29 cellular contexts compared by ENCODE assay signal in genomic region chr3:148720873-148721272, GRCh38.
"Had no signal": no experiment of that assay in that cellular context is flagged by ENCODE, and none has a peak within 500 bp of the region (broad histone marks: within the 10 kb centered on the region; RNA-seq: fewer than 3 reads in every experiment).

No MANE protein-coding gene starts in this region.

- H3K4me1 Mint-ChIP-seq: stimulated activated effector memory CD8-positive, alpha-beta T cell treated with anti-CD3 and anti-CD28 coated beads, Interleukin-12 subunit alpha, Interleukin-12 subunit beta, amount 100 ng/mL, for 72 hours; stimulated activated memory B cell treated with anti-CD40 and anti-IgM and Interleukin-4, amounts not matched to agents 10 μg/mL and 1 μg/mL and 100 μg/mL, for 72 hours; stimulated activated naive B cell treated with anti-CD40 and anti-IgM and Interleukin-4, amounts not matched to agents 10 μg/mL and 1 μg/mL and 100 μg/mL, for 72 hours; stimulated activated naive CD8-positive, alpha-beta T cell treated with anti-CD3 and anti-CD28 coated beads, Interleukin-15, amount 100 ng/mL, for 72 hours had no signal

- H3K36me3 ChIP-seq: stomach, suprapubic skin, thoracic aorta, thyroid gland, tibial artery, tibial nerve, transverse colon, upper lobe of left lung, upper lobe of right lung, uterus, vagina had no signal

- H3K4me3 ChIP-seq: stomach, suprapubic skin, testis, thoracic aorta, thyroid gland, tibial artery, tibial nerve, transverse colon, upper lobe of left lung, upper lobe of right lung, uterus, vagina had no signal

- H3K27ac Mint-ChIP-seq: stimulated activated effector memory CD8-positive, alpha-beta T cell treated with anti-CD3 and anti-CD28 coated beads, Interleukin-12 subunit alpha, Interleukin-12 subunit beta, amount 100 ng/mL, for 72 hours; stimulated activated memory B cell treated with anti-CD40 and anti-IgM and Interleukin-4, amounts not matched to agents 10 μg/mL and 1 μg/mL and 100 μg/mL, for 72 hours; stimulated activated naive B cell treated with anti-CD40 and anti-IgM and Interleukin-4, amounts not matched to agents 10 μg/mL and 1 μg/mL and 100 μg/mL, for 72 hours; stimulated activated naive CD8-positive, alpha-beta T cell treated with anti-CD3 and anti-CD28 coated beads, Interleukin-15, amount 100 ng/mL, for 72 hours; stimulated activated naive CD8-positive, alpha-beta T cell treated with anti-CD3 and anti-CD28 coated beads, Interleukin-15, Interleukin-2, amounts not matched to agents 100 ng/mL and 50 ng/mL, for 24 hours; type B pancreatic cell had no signal

- ATAC-seq: stimulated activated effector memory CD8-positive, alpha-beta T cell treated with anti-CD3 and anti-CD28 coated beads, Interleukin-12 subunit alpha, Interleukin-12 subunit beta, amount 100 ng/mL, for 72 hours; stimulated activated naive B cell treated with anti-CD40 and anti-IgM and Interleukin-4, amounts not matched to agents 10 μg/mL and 1 μg/mL and 100 μg/mL, for 72 hours; stimulated activated naive CD8-positive, alpha-beta T cell treated with anti-CD3 and anti-CD28 coated beads, Interleukin-15, amount 100 ng/mL, for 72 hours; stimulated activated naive CD8-positive, alpha-beta T cell treated with anti-CD3 and anti-CD28 coated beads, Interleukin-15, Interleukin-2, amounts not matched to agents 100 U/mL and 50 U/mL, for 24 hours; upper lobe of right lung had no signal

- H3K4me1 ChIP-seq: suprapubic skin, testis, thyroid gland, tibial artery, tibial nerve, transverse colon, upper lobe of left lung, upper lobe of right lung, uterus, vagina had no signal

- H3K9me3 ChIP-seq: stomach, suprapubic skin, testis, thoracic aorta, thyroid gland, tibial artery, tibial nerve, transverse colon, upper lobe of left lung, upper lobe of right lung, uterus, vagina had no signal

- H3K4me3 Mint-ChIP-seq: stimulated activated effector memory CD8-positive, alpha-beta T cell treated with anti-CD3 and anti-CD28 coated beads, Interleukin-12 subunit alpha, Interleukin-12 subunit beta, amount 100 ng/mL, for 72 hours; stimulated activated memory B cell treated with anti-CD40 and anti-IgM and Interleukin-4, amounts not matched to agents 10 μg/mL and 1 μg/mL and 100 μg/mL, for 72 hours; stimulated activated naive B cell treated with anti-CD40 and anti-IgM and Interleukin-4, amounts not matched to agents 10 μg/mL and 1 μg/mL and 100 μg/mL, for 72 hours; stimulated activated naive CD8-positive, alpha-beta T cell treated with anti-CD3 and anti-CD28 coated beads, Interleukin-15, amount 100 ng/mL, for 72 hours; stimulated activated naive CD8-positive, alpha-beta T cell treated with anti-CD3 and anti-CD28 coated beads, Interleukin-15, Interleukin-2, amounts not matched to agents 100 ng/mL and 50 ng/mL, for 24 hours; type B pancreatic cell had no signal

- H3K27me3 ChIP-seq: stomach, suprapubic skin, testis, thyroid gland, tibial artery, tibial nerve, transverse colon, upper lobe of left lung, upper lobe of right lung, uterus, vagina had no signal

- H3K9me3 Mint-ChIP-seq: stimulated activated memory B cell treated with anti-CD40 and anti-IgM and Interleukin-4, amounts not matched to agents 10 μg/mL and 1 μg/mL and 100 μg/mL, for 72 hours; stimulated activated naive CD8-positive, alpha-beta T cell treated with anti-CD3 and anti-CD28 coated beads, Interleukin-15, Interleukin-2, amounts not matched to agents 100 ng/mL and 50 ng/mL, for 24 hours; type B pancreatic cell had no signal

- H3K36me3 Mint-ChIP-seq: stimulated activated effector memory CD8-positive, alpha-beta T cell treated with anti-CD3 and anti-CD28 coated beads, Interleukin-12 subunit alpha, Interleukin-12 subunit beta, amount 100 ng/mL, for 72 hours; stimulated activated memory B cell treated with anti-CD40 and anti-IgM and Interleukin-4, amounts not matched to agents 10 μg/mL and 1 μg/mL and 100 μg/mL, for 72 hours; stimulated activated naive B cell treated with anti-CD40 and anti-IgM and Interleukin-4, amounts not matched to agents 10 μg/mL and 1 μg/mL and 100 μg/mL, for 72 hours; type B pancreatic cell had no signal

- H3K27ac ChIP-seq: stomach, suprapubic skin, testis, thoracic aorta, thyroid gland, tibial artery, tibial nerve, transverse colon, upper lobe of left lung, upper lobe of right lung, uterus, vagina had no signal

- H3K27me3 Mint-ChIP-seq: stimulated activated memory B cell treated with anti-CD40 and anti-IgM and Interleukin-4, amounts not matched to agents 10 μg/mL and 1 μg/mL and 100 μg/mL, for 72 hours; stimulated activated naive B cell treated with anti-CD40 and anti-IgM and Interleukin-4, amounts not matched to agents 10 μg/mL and 1 μg/mL and 100 μg/mL, for 72 hours; stimulated activated naive CD8-positive, alpha-beta T cell treated with anti-CD3 and anti-CD28 coated beads, Interleukin-15, amount 100 ng/mL, for 72 hours; stimulated activated naive CD8-positive, alpha-beta T cell treated with anti-CD3 and anti-CD28 coated beads, Interleukin-15, Interleukin-2, amounts not matched to agents 100 ng/mL and 50 ng/mL, for 24 hours; type B pancreatic cell had no signal

- DNase-seq: stimulated activated CD4-positive, alpha-beta T cell treated with anti-CD3 and anti-CD28 coated beads, Interleukin-2, amount 100 ng/mL, for 48 hours; stimulated activated CD4-positive, alpha-beta T cell treated with anti-CD3 and anti-CD28 coated beads, Interleukin-4, amount 100 ng/mL, for 1 hour; stimulated activated CD4-positive, alpha-beta T cell treated with anti-CD3 and anti-CD28 coated beads, Interleukin-4, amount 100 ng/mL, for 24 hours; stimulated activated CD4-positive, alpha-beta T cell treated with anti-CD3 and anti-CD28 coated beads, Interleukin-4, amount 100 ng/mL, for 4 hours; stimulated activated CD8-positive, alpha-beta memory T cell treated with anti-CD3 and anti-CD28 coated beads, Interleukin-4, amount 100 ng/mL, for 48 hours; stimulated activated naive B cell treated with anti-CD40 and anti-IgM and Interleukin-4, amounts not matched to agents 10 μg/mL and 1 μg/mL and 100 μg/mL, for 72 hours; stimulated activated naive CD4-positive, alpha-beta T cell; stimulated activated naive CD4-positive, alpha-beta T cell treated with Interleukin-2 at 50 U/mL for 16 hours; stimulated activated naive CD8-positive, alpha-beta T cell treated with anti-CD3 and anti-CD28 coated beads, Interleukin-15, amount 100 ng/mL, for 72 hours; stimulated activated naive CD8-positive, alpha-beta T cell treated with anti-CD3 and anti-CD28 coated beads, Interleukin-15, Interleukin-2, amounts not matched to agents 100 U/mL and 50 U/mL, for 24 hours; stomach; substantia nigra; testis; thyroid gland; tibial artery; transverse colon; trophoblast cell; upper lobe of left lung; upper lobe of right lung; uterus had no signal

- FAIRE-seq: urothelium cell line had no signal
